11 cellular contexts compared by ENCODE assay signal in genomic region chr14:90536092-90536491, GRCh38.
DNase-seq lines count a peak whose midpoint lies in the region; ATAC-seq, FAIRE-seq and TF ChIP-seq lines count a peak whose summit lies in the region.
"Had no signal": no experiment of that assay in that cellular context is flagged by ENCODE, and none has a peak within 500 bp of the region (broad histone marks: within the 10 kb centered on the region; RNA-seq: fewer than 3 reads in every experiment).

No MANE protein-coding gene starts in this region.

- no peaks in the 10 kb centered on the region for H3K4me1 ChIP-seq in gastrocnemius medialis

- H3K27ac ChIP-seq in gastrocnemius medialis: peak overlapping the region; percentile 22 to 68 (median 59)

- FAIRE-seq in GM12891 (lab: Jason Lieb, UNC): no peak
- FAIRE-seq: D721Med had no signal

- H3K4me3 ChIP-seq in gastrocnemius medialis: no peak overlapping the region

- H3K36me3 Mint-ChIP-seq in activated T-helper 1 cell treated with anti-CD3 and anti-CD28 coated beads, Interleukin-12 subunit alpha, Interleukin-12 subunit beta, Interleukin-2, Interleukin-4 antibody, amounts not matched to agents 30 ng/mL and 10 ng/mL and 1 ng/mL, durations not matched to agents 14 hours and 24 hours and 36 hours (ENCODE audit: low read depth): no peaks in the 10 kb centered on the region

- intact Hi-C loops in activated T-helper 1 cell treated with anti-CD3 and anti-CD28 coated beads, Interleukin-12 subunit alpha, Interleukin-12 subunit beta, Interleukin-2, Interleukin-4 antibody, amounts not matched to agents 30 ng/mL and 10 ng/mL and 1 ng/mL, durations not matched to agents 14 hours and 24 hours and 36 hours (cut with micrococcal nuclease): no loop called here
- intact Hi-C loops in left ventricle myocardium superior (cut with micrococcal nuclease): no loop called here
- intact Hi-C loops in gastrocnemius medialis (cut with DNase I; ENCODE audit: low total_unique reads): no loop called here

- no peaks in the 10 kb centered on the region for H3K27me3 Mint-ChIP-seq in activated T-helper 1 cell treated with anti-CD3 and anti-CD28 coated beads, Interleukin-12 subunit alpha, Interleukin-12 subunit beta, Interleukin-2, Interleukin-4 antibody, amounts not matched to agents 30 ng/mL and 10 ng/mL and 1 ng/mL, durations not matched to agents 14 hours and 24 hours and 36 hours (ENCODE audit: insufficient read depth)

- in situ Hi-C loops in gastrocnemius medialis (cut with MboI; ENCODE audit: low sequenced_read_pairs in 4 of 4): no loop called here

- ATAC-seq in left ventricle myocardium superior: peak; percentile 81
- ATAC-seq in gastrocnemius medialis: no peak
- ATAC-seq in GM19351 (IDR thresholded peaks at IDR 0.05; ENCODE audit: unreplicated experiment): no peak
- no peak for ATAC-seq in GM18873 (IDR thresholded peaks at IDR 0.05; ENCODE audit: low FRiP score, unreplicated experiment)

- no peak overlapping the region for H3K4me3 Mint-ChIP-seq in activated T-helper 1 cell treated with anti-CD3 and anti-CD28 coated beads, Interleukin-12 subunit alpha, Interleukin-12 subunit beta, Interleukin-2, Interleukin-4 antibody, amounts not matched to agents 30 ng/mL and 10 ng/mL and 1 ng/mL, durations not matched to agents 14 hours and 24 hours and 36 hours
- H3K4me3 Mint-ChIP-seq: mesothelial cell of epicardium had no signal

- TF ChIP-seq CTCF in gastrocnemius medialis (IDR thresholded peaks at IDR 0.05 in 4 of 5, conservative IDR thresholded peaks at IDR 0.05 in 1 of 5): no peak

- no peaks in the 10 kb centered on the region for H3K9me3 Mint-ChIP-seq in activated T-helper 1 cell treated with anti-CD3 and anti-CD28 coated beads, Interleukin-12 subunit alpha, Interleukin-12 subunit beta, Interleukin-2, Interleukin-4 antibody, amounts not matched to agents 30 ng/mL and 10 ng/mL and 1 ng/mL, durations not matched to agents 14 hours and 24 hours and 36 hours
- H3K9me3 Mint-ChIP-seq: mesothelial cell of epicardium had no signal

- no peak for TF ChIP-seq POLR2A in gastrocnemius medialis (IDR thresholded peaks at IDR 0.05)
- no peak for TF ChIP-seq POLR2A in GM12891 (IDR thresholded peaks at IDR 0.05; ENCODE audit: low read depth, low read length)

- H3K27ac Mint-ChIP-seq in activated T-helper 1 cell treated with anti-CD3 and anti-CD28 coated beads, Interleukin-12 subunit alpha, Interleukin-12 subunit beta, Interleukin-2, Interleukin-4 antibody, amounts not matched to agents 30 ng/mL and 10 ng/mL and 1 ng/mL, durations not matched to agents 14 hours and 24 hours and 36 hours: peak overlapping the region; percentile 29
- H3K27ac Mint-ChIP-seq: mesothelial cell of epicardium had no signal

- no peak; the same call in 1 of the 2 replicates for TF ChIP-seq EP300 in Ishikawa (IDR thresholded peaks at IDR 0.05; ENCODE audit: borderline replicate concordance)

- peaks cover 0 to 12% of the 10 kb centered on the region in 2 donors for H3K36me3 ChIP-seq in gastrocnemius medialis
- H3K36me3 ChIP-seq: breast epithelium had no signal

- H3K4me1 Mint-ChIP-seq in activated T-helper 1 cell treated with anti-CD3 and anti-CD28 coated beads, Interleukin-12 subunit alpha, Interleukin-12 subunit beta, Interleukin-2, Interleukin-4 antibody, amounts not matched to agents 30 ng/mL and 10 ng/mL and 1 ng/mL, durations not matched to agents 14 hours and 24 hours and 36 hours (ENCODE audit: low read depth): no peaks in the 10 kb centered on the region

- no peak for DNase-seq in activated T-helper 1 cell treated with anti-CD3 and anti-CD28 coated beads, Interleukin-12 subunit alpha, Interleukin-12 subunit beta, Interleukin-2, Interleukin-4 antibody, amounts not matched to agents 30 ng/mL and 10 ng/mL and 1 ng/mL, durations not matched to agents 14 hours and 24 hours and 36 hours (ENCODE audit: low spot score)
- DNase-seq in left ventricle myocardium superior: peak; percentile 74
- DNase-seq in gastrocnemius medialis: no peak
- no peak for DNase-seq in GM12891 (ENCODE audit: insufficient read length, low spot score)
- DNase-seq: activated CD4-positive, alpha-beta T cell treated with anti-CD3 and anti-CD28 coated beads, Interleukin-2, amount 50 U/mL, for 1 hour had no signal

- peak; percentile 2; the same call in 1 of the 2 replicates for TF ChIP-seq RAD21 in Ishikawa (IDR thresholded peaks at IDR 0.05; ENCODE audit: low read depth)

- H3K9me3 ChIP-seq in gastrocnemius medialis: no peaks in the 10 kb centered on the region
- H3K9me3 ChIP-seq: breast epithelium had no signal

- H3K27me3 ChIP-seq in gastrocnemius medialis: no peaks in the 10 kb centered on the region
- H3K27me3 ChIP-seq: breast epithelium had no signal

TF ChIP-seq in Ishikawa, 13 proteins besides CTCF, POLR2A, EP300 and RAD21:
- TF ChIP-seq MAX (IDR thresholded peaks at IDR 0.05): no peak; the same call in 1 of the 2 replicates
- 0 out of 2 replicates have a peak, but pooled peaks have one; percentile 20 for TF ChIP-seq EGR1 (IDR thresholded peaks at IDR 0.05)

TF ChIP-seq in GM12891, 5 proteins besides CTCF, POLR2A, EP300 and RAD21:
- no peak for TF ChIP-seq TAF1 (IDR thresholded peaks at IDR 0.05; ENCODE audit: low read depth, low read length)
- TF ChIP-seq PAX5 (IDR thresholded peaks at IDR 0.05; ENCODE audit: insufficient read depth, low read length, severe bottlenecking): no peak
- TF ChIP-seq POLR2AphosphoS5 (IDR thresholded peaks at IDR 0.05; ENCODE audit: low read depth, low read length): no peak
- TF ChIP-seq POU2F2 (IDR thresholded peaks at IDR 0.05; ENCODE audit: low read depth, low read length): no peak
- TF ChIP-seq SPI1 (IDR thresholded peaks at IDR 0.05; ENCODE audit: low read depth, low read length): no peak
